In genomic region chr17:50330151-50330753, GRCh38 we compare ENCODE assay signal across 20 cellular contexts. TPM values are rescaled to one million over a fixed set of nuclear protein-coding genes. Genes with fewer than 3 reads are reported as not detected.
DNase-seq lines count a peak whose midpoint lies in the region; ATAC-seq and TF ChIP-seq lines count a peak whose summit lies in the region.
"Had no signal": no experiment of that assay in that cellular context is flagged by ENCODE, and none has a peak within 500 bp of the region (broad histone marks: within the 10 kb centered on the region; RNA-seq: fewer than 3 reads in every experiment).

No MANE protein-coding gene starts in this region.

- H3K14ac ChIP-seq in H9 (ENCODE audit: insufficient read depth, low read length), result no peak overlapping the region

- H3K27ac Mint-ChIP-seq in H9, result peak overlapping the region in 1 of 3 experiments; percentile 86; a peak in 2 of 7 replicates
- H3K27ac Mint-ChIP-seq in T-helper 17 cell, result peak overlapping the region; percentile 47
- H3K27ac Mint-ChIP-seq in brain, result peak overlapping the region in 3 of 5 experiments; percentile 11 to 73 (median 72)
- peak overlapping the region; percentile 37 to 75 (median 59) for H3K27ac Mint-ChIP-seq in nephron
- no peak overlapping the region for H3K27ac Mint-ChIP-seq in Calu3 (ENCODE audit: unreplicated experiment)
- H3K27ac Mint-ChIP-seq: IgD-negative memory B cell had no signal

- TF ChIP-seq CTCF in H9 (conservative IDR thresholded peaks at IDR 0.05), result no peak
- no peak for TF ChIP-seq CTCF in brain (conservative IDR thresholded peaks at IDR 0.05)
- TF ChIP-seq CTCF in nephron (IDR thresholded peaks at IDR 0.05; ENCODE audit: unreplicated experiment in 3 of 3), result no peak
- no peak for TF ChIP-seq CTCF in GM10248 (IDR thresholded peaks at IDR 0.05; ENCODE audit: control extremely low read depth, extremely low read depth, low read depth, missing control alignments)
- no peak for TF ChIP-seq CTCF in Calu3 (IDR thresholded peaks at IDR 0.05; ENCODE audit: unreplicated experiment)

- no peaks in the 10 kb centered on the region for H3K36me3 Mint-ChIP-seq in H9 (ENCODE audit: insufficient read depth in 1 of 3, low read depth in 3 of 3)
- peaks cover 2% of the 10 kb centered on the region for H3K36me3 Mint-ChIP-seq in T-helper 17 cell (ENCODE audit: low read depth)
- no peaks in the 10 kb centered on the region for H3K36me3 Mint-ChIP-seq in brain
- H3K36me3 Mint-ChIP-seq in nephron (ENCODE audit: low read depth), result no peaks in the 10 kb centered on the region
- H3K36me3 Mint-ChIP-seq in Calu3 (ENCODE audit: insufficient read depth, unreplicated experiment), result no peaks in the 10 kb centered on the region
- H3K36me3 Mint-ChIP-seq: IgD-negative memory B cell had no signal

- no peak overlapping the region for H4K91ac ChIP-seq in H9 (ENCODE audit: insufficient read length, low read depth, low read length)

- H2BK120ac ChIP-seq in H9 (ENCODE audit: low read depth, low read length, poor library complexity, severe bottlenecking), result no peak overlapping the region

- H4K5ac ChIP-seq in H9 (ENCODE audit: insufficient read length, low read depth, low read length), result no peak overlapping the region

- no peaks in the 10 kb centered on the region for H3K27me3 ChIP-seq in H9 (ENCODE audit: insufficient read depth, low read length)
- H3K27me3 ChIP-seq: MG63, Peyer's patch had no signal

- no CpG with 5 or more reads among the region's 11 CpGs for WGBS in H9 (ENCODE audit: extremely low coverage, insufficient read length, low lambda C conversion rate)

- CTCF ChIA-PET in GM10248 (lab: Yijun Ruan, JAX) (interaction anchor here (0.9 to 2.3 kb wide), 6 partner anchors 11 to 130 kb away, joined by 3 to 7 read pairs (median 4); partner anchors contain the start of gene COL1A1), Calu3 (lab: Charles Lee) (interaction anchor here (1.2 kb wide), 1 partner anchor 202 kb away, joined by 4 read pairs; the partner anchor contains the start of gene EPN3)

- no peak overlapping the region for H3K23ac ChIP-seq in H9 (ENCODE audit: insufficient read length, low read depth, low read length)

- H3K4me1 Mint-ChIP-seq in H9 (peaks cover 13 to 19% of the 10 kb centered on the region in 2 experiments), T-helper 17 cell (peaks cover 10% of the 10 kb centered on the region), brain (peaks cover 62% of the 10 kb centered on the region), nephron (peaks cover 69% of the 10 kb centered on the region), Calu3 (ENCODE audit: low read depth, unreplicated experiment) (no peaks in the 10 kb centered on the region)

- no peak overlapping the region for H3K56ac ChIP-seq in H9 (ENCODE audit: insufficient read length, low read depth, low read length)

- H2BK15ac ChIP-seq in H9 (ENCODE audit: low read depth, low read length), result no peak overlapping the region

- no peak overlapping the region for H3T11ph ChIP-seq in H9 (ENCODE audit: low read length)

- H3K18ac ChIP-seq in H9 (ENCODE audit: insufficient read length, low read depth, low read length), result no peak overlapping the region

- no peaks in the 10 kb centered on the region for H3K79me1 ChIP-seq in H9 (ENCODE audit: insufficient read depth, low read depth, low read length, poor library complexity, severe bottlenecking)

- H3K9me3 Mint-ChIP-seq in H9 (no peaks in the 10 kb centered on the region), brain (no peaks in the 10 kb centered on the region), nephron (no peaks in the 10 kb centered on the region), Calu3 (ENCODE audit: low read depth, unreplicated experiment) (no peaks in the 10 kb centered on the region)
- H3K9me3 Mint-ChIP-seq: IgD-negative memory B cell had no signal

- no peak for ATAC-seq in T-helper 17 cell
- no peak for ATAC-seq in GM18909 (IDR thresholded peaks at IDR 0.05; ENCODE audit: poor library complexity, unreplicated experiment)

- BruUV-seq in Calu3 (replicated peaks; lab: Mats Ljungman, UMichigan), result no TSS peak

- H3K9ac ChIP-seq in H9 (ENCODE audit: extremely low read depth, insufficient read length, low read length), result no peak overlapping the region

- H2BK12ac ChIP-seq in H9 (ENCODE audit: insufficient read length, low read depth, low read length), result no peak overlapping the region

- POLR2A ChIA-PET in GM10248 (lab: Yijun Ruan, JAX), result no interaction called here

- no peaks in the 10 kb centered on the region for H3K79me2 ChIP-seq in H9 (ENCODE audit: insufficient read depth, low read length)

- no peak overlapping the region for H2AK5ac ChIP-seq in H9 (ENCODE audit: insufficient read length, low read length)

- no peaks in the 10 kb centered on the region for H3K9me3 ChIP-seq in H9 (ENCODE audit: control insufficient read depth, low read depth, low read length)
- H3K9me3 ChIP-seq in T-helper 17 cell (ENCODE audit: control insufficient read depth, low read length, poor library complexity, severe bottlenecking), result no peaks in the 10 kb centered on the region
- H3K9me3 ChIP-seq: MG63, Peyer's patch had no signal

- no peak overlapping the region for H3K4me2 ChIP-seq in H9 (ENCODE audit: insufficient read depth, insufficient read length, low read length)

- no peak overlapping the region for H2BK5ac ChIP-seq in H9 (ENCODE audit: insufficient read length, low read length)

- intact Hi-C loops in Calu3 (cut with micrococcal nuclease; ENCODE audit: unreplicated experiment), result no loop called here

- no peak overlapping the region for H2AFZ ChIP-seq in H9 (ENCODE audit: low read length)

- H3K23me2 ChIP-seq in H9 (ENCODE audit: insufficient read length, low read depth, low read length, poor library complexity, severe bottlenecking), result no peaks in the 10 kb centered on the region

- H3K4me3 Mint-ChIP-seq in H9, result no peak overlapping the region
- no peak overlapping the region for H3K4me3 Mint-ChIP-seq in T-helper 17 cell
- H3K4me3 Mint-ChIP-seq in brain, result no peak overlapping the region
- H3K4me3 Mint-ChIP-seq in nephron, result peak overlapping the region in 1 of 3 experiments; percentile 10
- no peak overlapping the region for H3K4me3 Mint-ChIP-seq in Calu3 (ENCODE audit: low read depth, unreplicated experiment)
- H3K4me3 Mint-ChIP-seq: IgD-negative memory B cell had no signal

- DNase-seq in H9 (no peak), T-helper 17 cell (no peak), GM10248 (ENCODE audit: extremely low spot score) (no peak), C1 segment of cervical spinal cord (lab: John Stamatoyannopoulos, UW) (no peak), Calu3 (no peak)
- DNase-seq: DMS79 treated with DMSO at 0.1 percent for 48 hours; Kasumi-1; MG63; NCI-H1092; NCI-H1436 treated with DMSO at 0.1 percent for 48 hours; NCI-H2029 treated with DMSO at 0.1 percent for 48 hours; NCI-H2171 treated with DMSO at 0.1 percent for 48 hours; NCI-H748 treated with DMSO at 0.1 percent for 48 hours; NK-92 treated with Interleukin-12 subunit alpha and Interleukin-12 subunit beta, amount 100 ng/mL, for 24 hours; Peyer's patch had no signal

- H3K4ac ChIP-seq in H9 (ENCODE audit: low read depth, low read length), result no peak overlapping the region

- H4K8ac ChIP-seq in H9 (replicated peaks; ENCODE audit: insufficient read length, low read depth, low read length), result peak overlapping the region; percentile 68

- peaks cover 2% of the 10 kb centered on the region for H4K20me1 ChIP-seq in H9 (ENCODE audit: control insufficient read depth, insufficient read depth, insufficient read length)

- no peak overlapping the region for H2BK20ac ChIP-seq in H9 (ENCODE audit: low read depth, low read length, poor library complexity, severe bottlenecking)

- H3K27me3 Mint-ChIP-seq in H9 (ENCODE audit: low read depth) (peaks cover 5% of the 10 kb centered on the region), T-helper 17 cell (peaks cover 36% of the 10 kb centered on the region), brain (peaks cover 7% of the 10 kb centered on the region), nephron (ENCODE audit: low read depth) (no peaks in the 10 kb centered on the region), Calu3 (ENCODE audit: unreplicated experiment) (peaks cover 73% of the 10 kb centered on the region)

- H3K27ac ChIP-seq in H9 (ENCODE audit: insufficient read length, low read depth, low read length), result no peak overlapping the region
- H3K27ac ChIP-seq: C4-2B, Peyer's patch had no signal

- H3K4me1 ChIP-seq in H9 (ENCODE audit: insufficient read depth, low read length), result no peaks in the 10 kb centered on the region
- H3K4me1 ChIP-seq: Peyer's patch had no signal

RNA-seq across cellular contexts. Expression of gene XYLT2, which starts 15.7 kb away (rescaled TPM):
- 24.0 and 26.4 TPM in 2 replicates for total RNA-seq in H9 (2021)
- 10 to 100 TPM; 19.2 to 20.4 TPM for total RNA-seq in T-helper 17 cell
- 5.6 TPM for polyA plus RNA-seq in brain (ENCODE audit: insufficient read depth, low read depth, low replicate concordance)
- total RNA-seq in Calu3 (2022), result 44.3 and 49.3 TPM in 2 replicates

RNA-seq across cellular contexts. Expression of gene MRPL27, which starts 42.7 kb away (rescaled TPM):
- total RNA-seq in H9 (2021) (85.9 and 91.8 TPM in 2 replicates), T-helper 17 cell (10 to 100 TPM; 29.4 to 37.0 TPM), Calu3 (2022) (79.0 and 84.0 TPM in 2 replicates)
- polyA plus RNA-seq in brain (ENCODE audit: insufficient read depth, low read depth, low replicate concordance), result 81.3 TPM

RNA-seq across cellular contexts. Expression of gene EME1, which starts 42.8 kb away (rescaled TPM):
- 15.1 and 16.5 TPM in 2 replicates for total RNA-seq in H9 (2021)
- total RNA-seq in T-helper 17 cell, result 1 to 10 TPM in 1 of 2 donors, under 1 TPM in 1; 0.55 to 1.3 TPM
- 6.0 TPM for polyA plus RNA-seq in brain (ENCODE audit: insufficient read depth, low read depth, low replicate concordance)
- 32.6 and 33.5 TPM in 2 replicates for total RNA-seq in Calu3 (2022)
- polyA plus RNA-seq: IgD-negative memory B cell had no signal

RNA-seq across cellular contexts. Expression of gene TMEM92, which starts 56.0 kb away (rescaled TPM):
- 10.9 and 11.2 TPM in 2 replicates for total RNA-seq in H9 (2021)
- total RNA-seq in T-helper 17 cell, result not detected
- not detected for polyA plus RNA-seq in brain (ENCODE audit: insufficient read depth, low read depth, low replicate concordance)
- total RNA-seq in Calu3 (2022), result 4.8 and 8.9 TPM in 2 replicates
- polyA plus RNA-seq: IgD-negative memory B cell had no signal
